Comparison of ENCODE assay signal across 31 cellular contexts in the genomic region with DNA sequence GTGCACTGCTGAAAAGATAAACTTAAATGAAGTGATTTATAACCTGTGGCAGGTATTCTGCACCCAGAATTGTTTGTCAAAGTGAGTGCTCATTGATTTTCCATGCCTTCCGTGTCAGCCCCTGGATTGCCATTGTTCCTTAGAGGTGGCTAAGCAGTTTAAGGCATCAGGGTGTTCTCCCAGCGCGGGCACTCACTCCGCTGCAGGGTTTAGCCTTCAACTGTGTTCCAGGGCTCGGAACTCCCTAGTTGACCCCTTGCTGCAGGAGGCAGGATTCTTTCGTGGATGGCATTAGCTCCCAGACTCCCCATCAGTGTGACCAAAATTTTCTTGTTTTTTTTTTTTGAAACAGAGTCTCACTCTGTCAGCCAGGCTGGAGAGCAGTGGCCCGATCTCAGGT.
DNase-seq lines count a peak whose midpoint lies in the region; ATAC-seq and TF ChIP-seq lines count a peak whose summit lies in the region.
"Had no signal": no experiment of that assay in that cellular context is flagged by ENCODE, and none has a peak within 500 bp of the region (broad histone marks: within the 10 kb centered on the region; RNA-seq: fewer than 3 reads in every experiment).

No MANE protein-coding gene starts in this region.

- H3K9me3 ChIP-seq in ectodermal cell (ENCODE audit: control insufficient read depth, low read length) = no peaks in the 10 kb centered on the region
- H3K9me3 ChIP-seq: esophagus squamous epithelium, testis, vagina had no signal

- H3K4me3 Mint-ChIP-seq in activated T-cell treated with anti-CD3 and anti-CD28 coated beads, Interleukin-2, amount 50 U/mL, for 4 hours = no peak overlapping the region
- H3K4me3 Mint-ChIP-seq in progenitor cell of endocrine pancreas (ENCODE audit: low read depth) = peak overlapping the region; percentile 6
- H3K4me3 Mint-ChIP-seq: dendritic cell treated with granulocyte-macrophage colony-stimulating factor and Interleukin-4, amounts not matched to agents 40 ng/mL and 50 ng/mL, for 4 days had no signal

- peaks cover 11% of the 10 kb centered on the region for H3K9me3 Mint-ChIP-seq in activated T-cell treated with anti-CD3 and anti-CD28 coated beads, Interleukin-2, amount 50 U/mL, for 4 hours
- peaks cover 20% of the 10 kb centered on the region for H3K9me3 Mint-ChIP-seq in progenitor cell of endocrine pancreas (ENCODE audit: low read depth)

- peaks cover 76% of the 10 kb centered on the region for H3K4me1 Mint-ChIP-seq in activated T-cell treated with anti-CD3 and anti-CD28 coated beads, Interleukin-2, amount 50 U/mL, for 4 hours (ENCODE audit: low read depth)
- H3K4me1 Mint-ChIP-seq in progenitor cell of endocrine pancreas (ENCODE audit: low read depth) = peaks cover 23% of the 10 kb centered on the region

- H3K4me3 ChIP-seq in ectodermal cell (ENCODE audit: insufficient read depth, low read depth, low read length) = no peak overlapping the region
- H3K4me3 ChIP-seq: A549, esophagus squamous epithelium, testis, vagina had no signal

- no peak for TF ChIP-seq CTCF in progenitor cell of endocrine pancreas (IDR thresholded peaks at IDR 0.05; ENCODE audit: unreplicated experiment)

- H3K27ac Mint-ChIP-seq in progenitor cell of endocrine pancreas = peak overlapping the region; percentile 96
- H3K27ac Mint-ChIP-seq: dendritic cell treated with granulocyte-macrophage colony-stimulating factor and Interleukin-4, amounts not matched to agents 40 ng/mL and 50 ng/mL, for 4 days had no signal

- WGBS in ectodermal cell, 2 experiments = 58 to 67% methylated on average over 7 of the region's 7 CpGs

- no peak for ATAC-seq in activated T-cell treated with anti-CD3 and anti-CD28 coated beads, Interleukin-2, amount 50 U/mL, for 4 hours
- ATAC-seq in GM19328 (IDR thresholded peaks at IDR 0.05; ENCODE audit: unreplicated experiment) = no peak
- ATAC-seq: A549; activated CD4-positive, CD25-positive, alpha-beta regulatory T cell treated with anti-CD3 and anti-CD28 coated beads, Interleukin-2, amount 50 U/mL, for 24 hours; left colon had no signal

- H3K27me3 Mint-ChIP-seq in activated T-cell treated with anti-CD3 and anti-CD28 coated beads, Interleukin-2, amount 50 U/mL, for 4 hours (ENCODE audit: low read depth) = no peaks in the 10 kb centered on the region
- H3K27me3 Mint-ChIP-seq in progenitor cell of endocrine pancreas = no peaks in the 10 kb centered on the region
- H3K27me3 Mint-ChIP-seq: CD8-positive, alpha-beta memory T cell; dendritic cell treated with granulocyte-macrophage colony-stimulating factor and Interleukin-4, amounts not matched to agents 40 ng/mL and 50 ng/mL, for 4 days had no signal

- H3K27ac ChIP-seq in ectodermal cell (ENCODE audit: insufficient read depth, low read depth, low read length, poor library complexity, severe bottlenecking) = peak overlapping the region; percentile 0
- H3K27ac ChIP-seq: A549, esophagus squamous epithelium, HL-60, testis, vagina had no signal

- no peaks in the 10 kb centered on the region for H3K27me3 ChIP-seq in ectodermal cell (ENCODE audit: control insufficient read depth, insufficient read depth, low read length, poor library complexity, severe bottlenecking)
- H3K27me3 ChIP-seq: esophagus squamous epithelium, testis, vagina had no signal

- DNase-seq in activated T-cell treated with anti-CD3 and anti-CD28 coated beads, Interleukin-2, amount 50 U/mL, for 1 hour = peak; percentile 11
- no peak for DNase-seq in activated T-cell treated with anti-CD3 and anti-CD28 coated beads, Interleukin-2, amount 50 U/mL, for 4 hours
- DNase-seq in NCI-H146 treated with DMSO at 0.1 percent for 48 hours (lab: John Stamatoyannopoulos, UW; ENCODE audit: unreplicated experiment) = peak; percentile 49
- peak; percentile 30 for DNase-seq in progenitor cell of endocrine pancreas (ENCODE audit: low spot score, unreplicated experiment)
- DNase-seq in HuH-7.5 (ENCODE audit: low spot score) = no peak
- DNase-seq in NCI-H510A (lab: John Stamatoyannopoulos, UW) = no peak
- DNase-seq: activated CD4-positive, alpha-beta T cell treated with anti-CD3 and anti-CD28 coated beads, Interleukin-2, amount 50 U/mL, for 48 hours; activated gamma-delta T cell; aorta; CD8-positive, alpha-beta memory T cell; esophagus squamous epithelium; foreskin melanocyte; GOT3; Karpas-422; left colon; mammary epithelial cell; NCI-H1436 treated with DMSO at 0.1 percent for 48 hours; NCI-H2171; NCI-H526 treated with DMSO at 0.1 percent for 48 hours; SIG-M5; stimulated activated CD4-positive, alpha-beta T cell treated with anti-CD3 and anti-CD28 coated beads, Interleukin-4, amount 100 ng/mL, for 4 hours; stimulated activated naive CD4-positive, alpha-beta T cell; SW 1271; testis had no signal

- H3K36me3 Mint-ChIP-seq in activated T-cell treated with anti-CD3 and anti-CD28 coated beads, Interleukin-2, amount 50 U/mL, for 4 hours (ENCODE audit: insufficient read depth) = peaks cover 22% of the 10 kb centered on the region
- peaks cover 14% of the 10 kb centered on the region for H3K36me3 Mint-ChIP-seq in progenitor cell of endocrine pancreas (ENCODE audit: insufficient read depth)

- peaks cover 4% of the 10 kb centered on the region for H3K4me1 ChIP-seq in ectodermal cell (ENCODE audit: control insufficient read depth, insufficient read depth, low read length)
- H3K4me1 ChIP-seq: A549, esophagus squamous epithelium, testis, vagina had no signal

- no peaks in the 10 kb centered on the region for H3K36me3 ChIP-seq in ectodermal cell (ENCODE audit: control insufficient read depth, insufficient read depth, low read length)
- H3K36me3 ChIP-seq: esophagus squamous epithelium, vagina had no signal

Comparison
In these comparisons a context has a peak if more than half of its experiments do, and no peak if none do; other contexts are left out.
1. DNase-seq: peak in activated T-cell treated with anti-CD3 and anti-CD28 coated beads, Interleukin-2, amount 50 U/mL, for 1 hour (single experiment), NCI-H146 treated with DMSO at 0.1 percent for 48 hours (single experiment) and progenitor cell of endocrine pancreas (single experiment); none in activated T-cell treated with anti-CD3 and anti-CD28 coated beads, Interleukin-2, amount 50 U/mL, for 4 hours (single experiment), HuH-7.5 (single experiment) and NCI-H510A (single experiment).